ENCODE assay signal across 8 cellular contexts in genomic region chr22:41800348-41801146, GRCh38. TPM values are rescaled to one million over a fixed set of nuclear protein-coding genes. Genes with fewer than 3 reads are reported as not detected.
DNase-seq lines count a peak whose midpoint lies in the region; ATAC-seq and TF ChIP-seq lines count a peak whose summit lies in the region.

Gene CCDC134 (plus strand): TSS chr22:41800679. CDS start chr22:41808891, 8,212 bp downstream.

- no peaks in the 10 kb centered on the region for H3F3A ChIP-seq in PC-3 (ENCODE audit: low read length, unreplicated experiment)

- intact Hi-C loops in PC-3 (cut with micrococcal nuclease) = loop anchor here (5.0 kb wide), 1 partner anchor 53 kb away; no protein-coding TSS in a partner anchor

- H3K4me1 ChIP-seq in PC-3 (ENCODE audit: insufficient read depth, low read length) = peaks cover 14% of the 10 kb centered on the region

- BruUV-seq in PC-3 (replicated peaks; lab: Mats Ljungman, UMichigan) = TSS peak; percentile 70

- H3K4me3 ChIP-seq in PC-3 (ENCODE audit: low read length) (peak within 1 kb of the TSS; percentile 97), epithelial cell of esophagus (ENCODE audit: low read length) (peak within 1 kb of the TSS; percentile 93)

- H3K9me2 ChIP-seq in PC-3 (replicated peaks; ENCODE audit: low read length) = no peaks in the 10 kb centered on the region

- POLR2A ChIA-PET in PC-3 (lab: Charles Lee; ENCODE audit: unreplicated experiment) = interaction anchor here (0.6 to 0.9 kb wide), 2 partner anchors 54 to 103 kb away, joined by 3 to 5 read pairs; no protein-coding TSS in a partner anchor

- peaks cover 38% of the 10 kb centered on the region for H3K79me2 ChIP-seq in PC-3 (ENCODE audit: low read length)

- H3K9ac ChIP-seq in PC-3 (ENCODE audit: low read length) = peak within 1 kb of the TSS; percentile 75

- ATAC-seq in GM21423 (IDR thresholded peaks at IDR 0.05; ENCODE audit: unreplicated experiment) = peak; percentile 90
- ATAC-seq in PC-3 = peak; percentile 95

- DNase-seq in D341Med (ENCODE audit: low spot score) (peak; percentile 99), HuH-7.5 (ENCODE audit: low spot score) (peak; percentile 81), PC-3 (peak; percentile 80), activated T-cell treated with anti-CD3 and anti-CD28 coated beads for 4 hours (peak; percentile 78), epithelial cell of esophagus (ENCODE audit: low read depth) (peak; percentile 78), mucosa of gallbladder (ENCODE audit: low spot score) (peak; percentile 90)
- DNase-seq in stimulated activated CD8-positive, alpha-beta memory T cell treated with anti-CD3 and anti-CD28 coated beads, Interleukin-4, amount 100 ng/mL, for 24 hours (ENCODE audit: low read depth) = peak; percentile 88

- H4K20me1 ChIP-seq in PC-3 (ENCODE audit: low read length) = no peaks in the 10 kb centered on the region

- peak within 1 kb of the TSS; percentile 85 for H3K4me2 ChIP-seq in PC-3 (ENCODE audit: low read length)

- peak within 1 kb of the TSS; percentile 56 for H3K27ac ChIP-seq in PC-3 (ENCODE audit: low read length)

- H3K36me3 ChIP-seq in PC-3 (ENCODE audit: low read depth, low read length) = no peaks in the 10 kb centered on the region

- CTCF ChIA-PET in PC-3 (lab: Charles Lee) = interaction anchor here (1.2 to 1.4 kb wide), 2 partner anchors 54 to 103 kb away, joined by 5 to 8 read pairs; no protein-coding TSS in a partner anchor

- TF ChIP-seq CTCF in PC-3 (conservative IDR thresholded peaks at IDR 0.05; ENCODE audit: low read depth, low read length) (no peak), epithelial cell of esophagus (IDR thresholded peaks at IDR 0.05; ENCODE audit: insufficient read depth, low read depth, low read length, missing control alignments) (no peak)

- no peaks in the 10 kb centered on the region for H3K9me3 ChIP-seq in PC-3 (ENCODE audit: low read length)

- no peaks in the 10 kb centered on the region for H3K27me3 ChIP-seq in PC-3 (ENCODE audit: low read length)

- H2AFZ ChIP-seq in PC-3 (ENCODE audit: low read length) = peak within 1 kb of the TSS; percentile 98

RNA-seq across cellular contexts. Expression of gene CCDC134, which starts in this region (rescaled TPM):
- total RNA-seq in PC-3 (2014; rRNA removed) = 7.9 and 17.6 TPM in 2 replicates
- 10.2 TPM for total RNA-seq in mucosa of gallbladder

Comparison
In these comparisons a context has a peak if more than half of its experiments do, and no peak if none do; other contexts are left out.
1. Peak in every context shown above with its lines: DNase-seq, ATAC-seq, H3K4me3 ChIP-seq and H3K27ac ChIP-seq.